In genomic region chr9:99491408-99492259, GRCh38 we compare ENCODE assay signal across 13 cellular contexts.
DNase-seq lines count a peak whose midpoint lies in the region; ATAC-seq, FAIRE-seq and TF ChIP-seq lines count a peak whose summit lies in the region.
"Had no signal": no experiment of that assay in that cellular context is flagged by ENCODE, and none has a peak within 500 bp of the region (broad histone marks: within the 10 kb centered on the region; RNA-seq: fewer than 3 reads in every experiment).

No MANE protein-coding gene starts in this region.

- H3K27ac ChIP-seq in astrocyte (ENCODE audit: low read depth, low read length) (no peak overlapping the region), osteoblast (ENCODE audit: low read depth, low read length) (no peak overlapping the region)
- H3K27ac ChIP-seq: vagina had no signal

- CTCF ChIA-PET in Calu3 (lab: Charles Lee): no interaction called here

- H3K27ac Mint-ChIP-seq in astrocyte (ENCODE audit: unreplicated experiment) (peak overlapping the region; percentile 28), Calu3 (ENCODE audit: unreplicated experiment) (no peak overlapping the region)
- no peak overlapping the region for H3K27ac Mint-ChIP-seq in activated T-cell treated with anti-CD3 and anti-CD28 coated beads, Interleukin-2, amount 50 U/mL, for 72 hours
- H3K27ac Mint-ChIP-seq: T-helper 1 cell treated with Interleukin-12 subunit alpha and Interleukin-12 subunit beta and Interleukin-4 antibody, amounts not matched to agents 30 μg/mL and 1 μg/mL, for 36 hours had no signal

- H3K79me2 ChIP-seq in astrocyte (ENCODE audit: insufficient read depth, low read length) (no peaks in the 10 kb centered on the region), osteoblast (ENCODE audit: insufficient read depth, low read length) (no peaks in the 10 kb centered on the region)

- intact Hi-C loops in Calu3 (cut with micrococcal nuclease; ENCODE audit: unreplicated experiment): no loop called here

- H3K9me3 ChIP-seq in astrocyte (ENCODE audit: insufficient read depth, low read depth, low read length) (no peaks in the 10 kb centered on the region), osteoblast (ENCODE audit: low read depth, low read length) (no peaks in the 10 kb centered on the region)
- H3K9me3 ChIP-seq: vagina had no signal

- H3K4me1 ChIP-seq in astrocyte (ENCODE audit: insufficient read depth, low read length): no peaks in the 10 kb centered on the region
- H3K4me1 ChIP-seq in osteoblast (ENCODE audit: insufficient read depth, low read length): peaks cover 4% of the 10 kb centered on the region
- H3K4me1 ChIP-seq: vagina had no signal

- ATAC-seq in GM19043 (IDR thresholded peaks at IDR 0.05; ENCODE audit: low read depth, unreplicated experiment) (peak; percentile 72), HG03175 (IDR thresholded peaks at IDR 0.05; ENCODE audit: unreplicated experiment) (peak; percentile 73), GM18517 (IDR thresholded peaks at IDR 0.05; ENCODE audit: unreplicated experiment) (no peak)
- ATAC-seq in activated T-cell treated with anti-CD3 and anti-CD28 coated beads, Interleukin-2, amount 50 U/mL, for 72 hours (replicated peaks in 1 of 2): no peak

- BruUV-seq in Calu3 (replicated peaks; lab: Mats Ljungman, UMichigan): no TSS peak

- H3K27me3 ChIP-seq in astrocyte (ENCODE audit: insufficient read depth, low read length): no peaks in the 10 kb centered on the region
- H3K27me3 ChIP-seq in osteoblast (ENCODE audit: insufficient read depth, low read length): no peaks in the 10 kb centered on the region
- H3K27me3 ChIP-seq: vagina had no signal

- H3K4me1 Mint-ChIP-seq in astrocyte (ENCODE audit: low read depth, unreplicated experiment) (peaks cover 7% of the 10 kb centered on the region), Calu3 (ENCODE audit: low read depth, unreplicated experiment) (no peaks in the 10 kb centered on the region)
- H3K4me1 Mint-ChIP-seq in activated T-cell treated with anti-CD3 and anti-CD28 coated beads, Interleukin-2, amount 50 U/mL, for 72 hours (ENCODE audit: low read depth): no peaks in the 10 kb centered on the region

- H3K4me2 ChIP-seq in astrocyte (ENCODE audit: low read length): no peak overlapping the region
- no peak overlapping the region for H3K4me2 ChIP-seq in osteoblast (ENCODE audit: insufficient read depth, low read length)

- H3K9me3 Mint-ChIP-seq in astrocyte (ENCODE audit: unreplicated experiment) (peaks cover 2% of the 10 kb centered on the region), Calu3 (ENCODE audit: low read depth, unreplicated experiment) (no peaks in the 10 kb centered on the region)
- no peaks in the 10 kb centered on the region for H3K9me3 Mint-ChIP-seq in activated T-cell treated with anti-CD3 and anti-CD28 coated beads, Interleukin-2, amount 50 U/mL, for 72 hours
- H3K9me3 Mint-ChIP-seq: T-helper 1 cell treated with Interleukin-12 subunit alpha and Interleukin-12 subunit beta and Interleukin-4 antibody, amounts not matched to agents 30 μg/mL and 1 μg/mL, for 36 hours had no signal

- no peak overlapping the region for H3K4me3 Mint-ChIP-seq in astrocyte (ENCODE audit: unreplicated experiment)
- no peak overlapping the region for H3K4me3 Mint-ChIP-seq in Calu3 (ENCODE audit: low read depth, unreplicated experiment)
- no peak overlapping the region for H3K4me3 Mint-ChIP-seq in activated T-cell treated with anti-CD3 and anti-CD28 coated beads, Interleukin-2, amount 50 U/mL, for 72 hours
- H3K4me3 Mint-ChIP-seq: T-helper 1 cell treated with Interleukin-12 subunit alpha and Interleukin-12 subunit beta and Interleukin-4 antibody, amounts not matched to agents 30 μg/mL and 1 μg/mL, for 36 hours had no signal

- no peak overlapping the region for H3K9ac ChIP-seq in astrocyte (ENCODE audit: low read length)

- H3K36me3 ChIP-seq in astrocyte (ENCODE audit: insufficient read depth, low read length) (no peaks in the 10 kb centered on the region), osteoblast (ENCODE audit: insufficient read depth, low read length) (no peaks in the 10 kb centered on the region)
- H3K36me3 ChIP-seq: vagina had no signal

- no peak overlapping the region for H3K4me3 ChIP-seq in astrocyte (ENCODE audit: insufficient read depth, low read depth, low read length)
- H3K4me3 ChIP-seq in osteoblast (ENCODE audit: insufficient read depth, low read length): no peak overlapping the region
- H3K4me3 ChIP-seq: vagina had no signal

- no peak overlapping the region for H2AFZ ChIP-seq in astrocyte (ENCODE audit: low read depth, low read length)
- no peak overlapping the region for H2AFZ ChIP-seq in osteoblast (ENCODE audit: low read length)

- TF ChIP-seq CTCF in astrocyte (IDR thresholded peaks at IDR 0.05; ENCODE audit: insufficient read depth, low read depth, low read length) (no peak), osteoblast (IDR thresholded peaks at IDR 0.05; ENCODE audit: extremely low read depth, low read depth, low read length) (no peak), Calu3 (IDR thresholded peaks at IDR 0.05; ENCODE audit: unreplicated experiment) (no peak)

- DNase-seq in astrocyte (ENCODE audit: low read depth): peak; percentile 3
- peak; percentile 52 for DNase-seq in osteoblast (ENCODE audit: insufficient read length, low spot score, missing footprints)
- no peak for DNase-seq in DMS153 (lab: John Stamatoyannopoulos, UW)
- no peak for DNase-seq in Calu3
- DNase-seq in activated T-cell treated with anti-CD3 and anti-CD28 coated beads, Interleukin-2, amount 50 U/mL, for 72 hours: no peak
- DNase-seq: NCI-H82 had no signal

- H3K36me3 Mint-ChIP-seq in astrocyte (ENCODE audit: low read depth, unreplicated experiment): no peaks in the 10 kb centered on the region
- H3K36me3 Mint-ChIP-seq in Calu3 (ENCODE audit: insufficient read depth, unreplicated experiment): no peaks in the 10 kb centered on the region
- no peaks in the 10 kb centered on the region for H3K36me3 Mint-ChIP-seq in activated T-cell treated with anti-CD3 and anti-CD28 coated beads, Interleukin-2, amount 50 U/mL, for 72 hours (ENCODE audit: insufficient read depth in 2 of 2)

- no peak for FAIRE-seq in astrocyte (lab: Jason Lieb, UNC)
- FAIRE-seq: bronchial epithelial cell, frontal cortex had no signal

- H3K27me3 Mint-ChIP-seq in astrocyte (ENCODE audit: low read depth, unreplicated experiment) (peaks cover 15% of the 10 kb centered on the region), Calu3 (ENCODE audit: unreplicated experiment) (peaks cover 46% of the 10 kb centered on the region)
- H3K27me3 Mint-ChIP-seq in activated T-cell treated with anti-CD3 and anti-CD28 coated beads, Interleukin-2, amount 50 U/mL, for 72 hours (ENCODE audit: low read depth): peaks cover 37% of the 10 kb centered on the region

- no peaks in the 10 kb centered on the region for H4K20me1 ChIP-seq in astrocyte (ENCODE audit: insufficient read depth, low read length)
- no peaks in the 10 kb centered on the region for H4K20me1 ChIP-seq in osteoblast (ENCODE audit: insufficient read depth, low read length)

Comparison
In these comparisons a context has a peak if more than half of its experiments do, and no peak if none do; other contexts are left out.
1. ATAC-seq: peak in GM19043 (single experiment) and HG03175 (single experiment); none in GM18517 (single experiment) and activated T-cell treated with anti-CD3 and anti-CD28 coated beads, Interleukin-2, amount 50 U/mL, for 72 hours (0 of 2).
2. DNase-seq: peak in astrocyte (single experiment) and osteoblast (single experiment); none in DMS153 (single experiment), Calu3 (single experiment) and activated T-cell treated with anti-CD3 and anti-CD28 coated beads, Interleukin-2, amount 50 U/mL, for 72 hours (0 of 2).